5 cellular contexts compared by ENCODE assay signal in the genomic region with DNA sequence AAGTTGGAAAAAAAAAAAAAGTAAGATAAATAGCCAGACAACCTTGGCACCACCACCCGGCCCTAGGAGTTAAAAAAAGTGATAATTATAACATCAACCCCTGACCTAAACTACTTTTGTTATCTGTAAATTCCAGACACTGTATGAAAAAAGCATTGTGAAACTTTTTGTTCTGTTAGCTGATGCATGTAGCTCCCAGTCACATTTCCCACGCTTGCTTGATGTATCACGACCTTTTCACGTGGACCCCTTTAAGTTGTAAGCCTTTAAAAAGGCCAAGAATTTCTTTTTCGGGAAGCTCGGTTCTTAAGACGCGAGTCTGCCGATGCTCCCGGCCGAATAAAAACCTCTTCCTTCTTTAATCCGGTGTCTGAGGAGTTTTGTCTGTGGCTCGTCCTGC. TPM values are rescaled to one million over a fixed set of nuclear protein-coding genes. Genes with fewer than 3 reads are reported as not detected.
"Had no signal": no experiment of that assay in that cellular context is flagged by ENCODE, and none has a peak within 500 bp of the region (broad histone marks: within the 10 kb centered on the region; RNA-seq: fewer than 3 reads in every experiment).

No MANE protein-coding gene starts in this region.

RNA-seq across cellular contexts. Expression of gene CCDC92B, which starts 35.9 kb away (rescaled TPM):
- total RNA-seq: activated B cell treated with CpG ODN at 0.5 μM for 24 hours, bronchial epithelial cell, MCF 10A, OCI-LY7, SJCRH30 had no signal
